In genomic region chr4:57404463-57404862, GRCh38 we compare ENCODE assay signal across 11 cellular contexts.
"Had no signal": no experiment of that assay in that cellular context is flagged by ENCODE, and none has a peak within 500 bp of the region (broad histone marks: within the 10 kb centered on the region; RNA-seq: fewer than 3 reads in every experiment).

No MANE protein-coding gene starts in this region.

- H3K27me3 ChIP-seq: dorsolateral prefrontal cortex had no signal

- DNase-seq: activated B cell treated with CpG ODN at 0.5 μM for 24 hours; activated CD4-positive, alpha-beta memory T cell treated with anti-CD3 and anti-CD28 coated beads for 36 hours; activated CD4-positive, alpha-beta T cell treated with anti-CD3 and anti-CD28 coated beads for 4 hours; activated T-cell treated with anti-CD3 and anti-CD28 coated beads for 4 hours; central memory CD4-positive, alpha-beta T cell; dorsolateral prefrontal cortex; foreskin fibroblast; hippocampal formation; left ventricle myocardium superior; natural killer cell; stimulated activated naive B cell treated with anti-CD40 and anti-IgM and Interleukin-4, amounts not matched to agents 10 μg/mL and 1 μg/mL and 100 μg/mL, for 72 hours had no signal

- ATAC-seq: left ventricle myocardium superior; natural killer cell; stimulated activated naive B cell treated with anti-CD40 and anti-IgM and Interleukin-4, amounts not matched to agents 10 μg/mL and 1 μg/mL and 100 μg/mL, for 72 hours had no signal

- H3K4me3 ChIP-seq: dorsolateral prefrontal cortex had no signal
